1 cellular context compared by ENCODE assay signal in the genomic region with DNA sequence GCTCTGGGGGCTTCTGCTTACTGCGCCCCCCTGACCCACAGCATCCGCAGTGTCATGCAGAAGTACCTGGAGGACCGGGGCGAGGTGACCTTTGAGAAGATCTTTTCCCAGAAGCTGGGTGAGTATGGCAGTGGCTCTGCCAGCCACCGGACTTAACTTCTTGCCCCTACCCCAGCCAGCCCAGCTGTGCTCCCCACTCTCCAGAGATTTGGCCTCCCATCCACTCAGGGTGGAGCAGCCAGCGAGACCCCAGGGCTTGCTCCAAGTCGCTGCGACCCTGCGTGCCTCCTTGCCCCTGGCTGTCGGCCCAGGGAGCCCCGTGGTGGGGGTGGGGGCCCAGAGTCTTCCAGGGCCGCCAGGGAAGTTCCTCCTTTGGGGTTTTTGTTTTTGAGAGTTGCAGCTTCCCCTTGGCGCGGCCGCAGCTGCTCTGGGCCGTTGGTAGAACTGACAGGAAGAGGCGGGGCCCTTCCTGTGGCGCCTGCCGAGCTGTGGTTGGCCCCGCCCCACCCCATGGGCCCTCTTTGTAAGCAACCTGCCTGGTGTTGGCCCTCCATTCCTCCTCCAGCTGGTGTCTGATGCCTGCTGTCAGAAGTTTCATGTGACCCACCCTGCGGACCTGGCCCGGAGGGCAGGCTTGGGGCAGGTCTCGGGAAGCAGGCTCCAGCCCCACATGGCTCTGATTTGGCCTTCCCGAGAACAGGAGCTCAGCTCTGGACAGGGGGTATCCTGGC.
TF ChIP-seq lines count a peak whose summit lies in the region.

No MANE protein-coding gene starts in this region.

TF ChIP-seq in K562, 482 proteins besides CTCF, POLR2A, EP300 and RAD21 (continued from another document and continues in another):
- TF ChIP-seq, protein P1, sequence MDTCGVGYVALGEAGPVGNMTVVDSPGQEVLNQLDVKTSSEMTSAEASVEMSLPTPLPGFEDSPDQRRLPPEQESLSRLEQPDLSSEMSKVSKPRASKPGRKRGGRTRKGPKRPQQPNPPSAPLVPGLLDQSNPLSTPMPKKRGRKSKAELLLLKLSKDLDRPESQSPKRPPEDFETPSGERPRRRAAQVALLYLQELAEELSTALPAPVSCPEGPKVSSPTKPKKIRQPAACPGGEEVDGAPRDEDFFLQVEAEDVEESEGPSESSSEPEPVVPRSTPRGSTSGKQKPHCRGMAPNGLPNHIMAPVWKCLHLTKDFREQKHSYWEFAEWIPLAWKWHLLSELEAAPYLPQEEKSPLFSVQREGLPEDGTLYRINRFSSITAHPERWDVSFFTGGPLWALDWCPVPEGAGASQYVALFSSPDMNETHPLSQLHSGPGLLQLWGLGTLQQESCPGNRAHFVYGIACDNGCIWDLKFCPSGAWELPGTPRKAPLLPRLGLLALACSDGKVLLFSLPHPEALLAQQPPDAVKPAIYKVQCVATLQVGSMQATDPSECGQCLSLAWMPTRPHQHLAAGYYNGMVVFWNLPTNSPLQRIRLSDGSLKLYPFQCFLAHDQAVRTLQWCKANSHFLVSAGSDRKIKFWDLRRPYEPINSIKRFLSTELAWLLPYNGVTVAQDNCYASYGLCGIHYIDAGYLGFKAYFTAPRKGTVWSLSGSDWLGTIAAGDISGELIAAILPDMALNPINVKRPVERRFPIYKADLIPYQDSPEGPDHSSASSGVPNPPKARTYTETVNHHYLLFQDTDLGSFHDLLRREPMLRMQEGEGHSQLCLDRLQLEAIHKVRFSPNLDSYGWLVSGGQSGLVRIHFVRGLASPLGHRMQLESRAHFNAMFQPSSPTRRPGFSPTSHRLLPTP (IDR thresholded peaks at IDR 0.05; ENCODE audit: borderline replicate concordance, extremely low read depth, insufficient read length): no peak
- TF ChIP-seq, protein P2, sequence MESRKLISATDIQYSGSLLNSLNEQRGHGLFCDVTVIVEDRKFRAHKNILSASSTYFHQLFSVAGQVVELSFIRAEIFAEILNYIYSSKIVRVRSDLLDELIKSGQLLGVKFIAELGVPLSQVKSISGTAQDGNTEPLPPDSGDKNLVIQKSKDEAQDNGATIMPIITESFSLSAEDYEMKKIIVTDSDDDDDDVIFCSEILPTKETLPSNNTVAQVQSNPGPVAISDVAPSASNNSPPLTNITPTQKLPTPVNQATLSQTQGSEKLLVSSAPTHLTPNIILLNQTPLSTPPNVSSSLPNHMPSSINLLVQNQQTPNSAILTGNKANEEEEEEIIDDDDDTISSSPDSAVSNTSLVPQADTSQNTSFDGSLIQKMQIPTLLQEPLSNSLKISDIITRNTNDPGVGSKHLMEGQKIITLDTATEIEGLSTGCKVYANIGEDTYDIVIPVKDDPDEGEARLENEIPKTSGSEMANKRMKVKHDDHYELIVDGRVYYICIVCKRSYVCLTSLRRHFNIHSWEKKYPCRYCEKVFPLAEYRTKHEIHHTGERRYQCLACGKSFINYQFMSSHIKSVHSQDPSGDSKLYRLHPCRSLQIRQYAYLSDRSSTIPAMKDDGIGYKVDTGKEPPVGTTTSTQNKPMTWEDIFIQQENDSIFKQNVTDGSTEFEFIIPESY (CRISPR knock-in tag; IDR thresholded peaks at IDR 0.05): peak; percentile 3; the same call in 1 of the 2 replicates
- no peak for TF ChIP-seq ZNF324 (CRISPR knock-in tag; IDR thresholded peaks at IDR 0.05)
- no peak for TF ChIP-seq RAD51 (IDR thresholded peaks at IDR 0.05; ENCODE audit: borderline replicate concordance, low read depth)
- no peak for TF ChIP-seq MTF1 (CRISPR knock-in tag; IDR thresholded peaks at IDR 0.05; ENCODE audit: borderline replicate concordance)
- TF ChIP-seq ZNF655 (CRISPR knock-in tag; IDR thresholded peaks at IDR 0.05): no peak
- peak in 1 of 2 experiments; percentile 64; a peak in 2 of 4 replicates for TF ChIP-seq HDAC1 (IDR thresholded peaks at IDR 0.05)
- no peak for TF ChIP-seq ZNF133 (CRISPR knock-in tag; IDR thresholded peaks at IDR 0.05)
- TF ChIP-seq, protein P3, sequence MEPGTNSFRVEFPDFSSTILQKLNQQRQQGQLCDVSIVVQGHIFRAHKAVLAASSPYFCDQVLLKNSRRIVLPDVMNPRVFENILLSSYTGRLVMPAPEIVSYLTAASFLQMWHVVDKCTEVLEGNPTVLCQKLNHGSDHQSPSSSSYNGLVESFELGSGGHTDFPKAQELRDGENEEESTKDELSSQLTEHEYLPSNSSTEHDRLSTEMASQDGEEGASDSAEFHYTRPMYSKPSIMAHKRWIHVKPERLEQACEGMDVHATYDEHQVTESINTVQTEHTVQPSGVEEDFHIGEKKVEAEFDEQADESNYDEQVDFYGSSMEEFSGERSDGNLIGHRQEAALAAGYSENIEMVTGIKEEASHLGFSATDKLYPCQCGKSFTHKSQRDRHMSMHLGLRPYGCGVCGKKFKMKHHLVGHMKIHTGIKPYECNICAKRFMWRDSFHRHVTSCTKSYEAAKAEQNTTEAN (CRISPR knock-in tag; IDR thresholded peaks at IDR 0.05): no peak
- TF ChIP-seq HIVEP1 (CRISPR knock-in tag; IDR thresholded peaks at IDR 0.05): peak; percentile 32; the same call in 1 of the 2 replicates
- no peak for TF ChIP-seq TFE3 (CRISPR knock-in tag; IDR thresholded peaks at IDR 0.05)
- no peak; the same call in 1 of the 2 replicates for TF ChIP-seq LCOR (CRISPR knock-in tag; IDR thresholded peaks at IDR 0.05)
- TF ChIP-seq ZNF740 (CRISPR knock-in tag; IDR thresholded peaks at IDR 0.05): 0 out of 2 replicates have a peak, but pooled peaks have one; percentile 18
- no peak for TF ChIP-seq ZNF740 (tag; IDR thresholded peaks at IDR 0.05)
- TF ChIP-seq ZSCAN32 (CRISPR knock-in tag; IDR thresholded peaks at IDR 0.05): no peak
- no peak for TF ChIP-seq CGGBP1 (CRISPR knock-in tag; IDR thresholded peaks at IDR 0.05)
- no peak; the same call in 1 of the 2 replicates for TF ChIP-seq ETV5 (CRISPR knock-in tag; IDR thresholded peaks at IDR 0.05; ENCODE audit: low read depth)
- no peak for TF ChIP-seq LARP7 (IDR thresholded peaks at IDR 0.05)
- TF ChIP-seq MYBL2 (IDR thresholded peaks at IDR 0.05; ENCODE audit: low read depth): peak; percentile 84
- no peak for TF ChIP-seq MYBL2 (CRISPR knock-in tag; IDR thresholded peaks at IDR 0.05; ENCODE audit: borderline replicate concordance)
- TF ChIP-seq TCF7L2 (IDR thresholded peaks at IDR 0.05; ENCODE audit: low read depth, low read length): no peak
- TF ChIP-seq, protein P4, sequence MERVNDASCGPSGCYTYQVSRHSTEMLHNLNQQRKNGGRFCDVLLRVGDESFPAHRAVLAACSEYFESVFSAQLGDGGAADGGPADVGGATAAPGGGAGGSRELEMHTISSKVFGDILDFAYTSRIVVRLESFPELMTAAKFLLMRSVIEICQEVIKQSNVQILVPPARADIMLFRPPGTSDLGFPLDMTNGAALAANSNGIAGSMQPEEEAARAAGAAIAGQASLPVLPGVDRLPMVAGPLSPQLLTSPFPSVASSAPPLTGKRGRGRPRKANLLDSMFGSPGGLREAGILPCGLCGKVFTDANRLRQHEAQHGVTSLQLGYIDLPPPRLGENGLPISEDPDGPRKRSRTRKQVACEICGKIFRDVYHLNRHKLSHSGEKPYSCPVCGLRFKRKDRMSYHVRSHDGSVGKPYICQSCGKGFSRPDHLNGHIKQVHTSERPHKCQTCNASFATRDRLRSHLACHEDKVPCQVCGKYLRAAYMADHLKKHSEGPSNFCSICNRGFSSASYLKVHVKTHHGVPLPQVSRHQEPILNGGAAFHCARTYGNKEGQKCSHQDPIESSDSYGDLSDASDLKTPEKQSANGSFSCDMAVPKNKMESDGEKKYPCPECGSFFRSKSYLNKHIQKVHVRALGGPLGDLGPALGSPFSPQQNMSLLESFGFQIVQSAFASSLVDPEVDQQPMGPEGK (CRISPR knock-in tag; IDR thresholded peaks at IDR 0.05; ENCODE audit: borderline replicate concordance): peak; percentile 46; the same call in 1 of the 2 replicates
- TF ChIP-seq GATAD2B (IDR thresholded peaks at IDR 0.05; ENCODE audit: borderline replicate concordance): no peak
- peak; percentile 86; the same call in 1 of the 2 replicates for TF ChIP-seq XRCC5 (IDR thresholded peaks at IDR 0.05; ENCODE audit: low read depth, low read length)
